In the genomic region with DNA sequence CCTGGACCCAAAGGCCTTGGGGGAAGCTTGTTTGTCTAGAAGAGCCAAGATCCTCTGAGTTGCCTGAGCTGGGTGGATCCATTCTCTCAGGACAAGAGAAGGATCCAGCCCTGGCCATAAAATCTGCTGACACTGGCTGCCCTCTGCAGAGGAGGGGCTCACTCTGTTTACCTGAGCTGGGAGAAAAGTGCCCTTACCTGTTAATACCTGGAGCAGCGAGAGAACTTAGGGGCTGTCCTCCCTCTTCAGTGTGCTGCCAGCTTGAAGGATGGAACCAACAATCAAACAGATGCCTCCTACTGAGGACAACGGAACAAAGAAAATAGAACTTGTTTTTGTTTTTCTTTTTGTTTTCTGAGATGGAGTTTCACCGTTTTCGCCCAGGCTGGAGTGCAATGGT, we compare ENCODE assay signal across 22 cellular contexts. TPM values are rescaled to one million over a fixed set of nuclear protein-coding genes. Genes with fewer than 3 reads are reported as not detected.
DNase-seq lines count a peak whose midpoint lies in the region; ATAC-seq and TF ChIP-seq lines count a peak whose summit lies in the region.
"Had no signal": no experiment of that assay in that cellular context is flagged by ENCODE, and none has a peak within 500 bp of the region (broad histone marks: within the 10 kb centered on the region; RNA-seq: fewer than 3 reads in every experiment).

No MANE protein-coding gene starts in this region.

- TF ChIP-seq CTCF in RWPE2 (IDR thresholded peaks at IDR 0.05; ENCODE audit: poor library complexity, severe bottlenecking): no peak
- TF ChIP-seq CTCF in left lung (IDR thresholded peaks at IDR 0.05): no peak
- no peak for TF ChIP-seq CTCF in thoracic aorta (IDR thresholded peaks at IDR 0.05)
- TF ChIP-seq CTCF in MM.1S (IDR thresholded peaks at IDR 0.05; ENCODE audit: low read length): no peak
- no peak for TF ChIP-seq CTCF in colonic mucosa (IDR thresholded peaks at IDR 0.05)

- H3K79me2 ChIP-seq in MM.1S (ENCODE audit: low read length): no peaks in the 10 kb centered on the region

- H3K4me3 ChIP-seq in RWPE2 (ENCODE audit: severe bottlenecking): no peak overlapping the region
- H3K4me3 ChIP-seq in left lung: no peak overlapping the region
- no peak overlapping the region for H3K4me3 ChIP-seq in thoracic aorta
- no peak overlapping the region for H3K4me3 ChIP-seq in MM.1S (ENCODE audit: low read length)
- no peak overlapping the region for H3K4me3 ChIP-seq in colonic mucosa
- H3K4me3 ChIP-seq: GM12878, GM23248, HAP-1, MG63, SJSA1 had no signal

- H3F3A ChIP-seq in MM.1S (ENCODE audit: insufficient read depth, low read length): no peaks in the 10 kb centered on the region

- ATAC-seq in RWPE2 (ENCODE audit: low read depth) (no peak), left lung (peak; percentile 9), thoracic aorta (ENCODE audit: insufficient number of reproducible peaks, low FRiP score, low read depth) (no peak), HG02759 (IDR thresholded peaks at IDR 0.05; ENCODE audit: unreplicated experiment) (no peak)
- ATAC-seq: GM12878 had no signal

- H3K9me3 ChIP-seq in RWPE2 (ENCODE audit: severe bottlenecking) (peaks cover 3% of the 10 kb centered on the region), left lung (no peaks in the 10 kb centered on the region), thoracic aorta (no peaks in the 10 kb centered on the region), MM.1S (replicated peaks; ENCODE audit: insufficient read depth, low read length) (no peaks in the 10 kb centered on the region), colonic mucosa (no peaks in the 10 kb centered on the region)
- H3K9me3 ChIP-seq: Caco-2, HAP-1 had no signal

- intact Hi-C loops in left lung (cut with DNase I): no loop called here
- intact Hi-C loops in colonic mucosa (cut with DNase I): no loop called here

- H3K9me2 ChIP-seq in MM.1S (replicated peaks; ENCODE audit: insufficient read depth, low read length): no peaks in the 10 kb centered on the region

- H3K27ac ChIP-seq in RWPE2 (ENCODE audit: poor library complexity, severe bottlenecking): no peak overlapping the region
- H3K27ac ChIP-seq in left lung: no peak overlapping the region
- peak overlapping the region; percentile 58 to 60 for H3K27ac ChIP-seq in thoracic aorta
- no peak overlapping the region for H3K27ac ChIP-seq in MM.1S (ENCODE audit: low read length)
- no peak overlapping the region for H3K27ac ChIP-seq in colonic mucosa
- H3K27ac ChIP-seq: GM23248, SJSA1 had no signal

- H4K20me1 ChIP-seq in MM.1S (ENCODE audit: insufficient read depth, low read length): no peaks in the 10 kb centered on the region

- no peak overlapping the region for H2AFZ ChIP-seq in MM.1S (ENCODE audit: low read length)
- H2AFZ ChIP-seq: GM23248 had no signal

- H3K4me2 ChIP-seq in MM.1S (ENCODE audit: low read depth, low read length): no peak overlapping the region

- H3K4me1 ChIP-seq in RWPE2 (ENCODE audit: insufficient read depth, poor library complexity, severe bottlenecking): peaks cover 46% of the 10 kb centered on the region
- peaks cover 4 to 33% of the 10 kb centered on the region in 2 donors for H3K4me1 ChIP-seq in left lung
- H3K4me1 ChIP-seq in thoracic aorta (ENCODE audit: control insufficient read depth in 1 of 2, low read depth in 2 of 2): peaks cover 20 to 44% of the 10 kb centered on the region in 2 donors
- H3K4me1 ChIP-seq in MM.1S (ENCODE audit: low read length): no peaks in the 10 kb centered on the region
- H3K4me1 ChIP-seq in colonic mucosa: no peaks in the 10 kb centered on the region
- H3K4me1 ChIP-seq: HAP-1 had no signal

- H3K27me3 ChIP-seq in RWPE2 (ENCODE audit: insufficient read depth, poor library complexity, severe bottlenecking) (no peaks in the 10 kb centered on the region), left lung (peaks cover 0 to 18% of the 10 kb centered on the region in 2 donors), thoracic aorta (replicated peaks; ENCODE audit: insufficient read depth) (no peaks in the 10 kb centered on the region), MM.1S (replicated peaks; ENCODE audit: insufficient read depth, low read length) (peaks cover 70% of the 10 kb centered on the region), colonic mucosa (no peaks in the 10 kb centered on the region)
- H3K27me3 ChIP-seq: MG63, SJSA1 had no signal

- H3K9ac ChIP-seq in MM.1S (ENCODE audit: low read length) (no peak overlapping the region), colonic mucosa (ENCODE audit: low read depth in 2 of 2, low read length in 2 of 2) (no peak overlapping the region)
- H3K9ac ChIP-seq: GM23248 had no signal

- peak; percentile 59 for DNase-seq in NCI-H510A (lab: John Stamatoyannopoulos, UW)
- DNase-seq in RWPE2 (ENCODE audit: low spot score): peak; percentile 9
- no peak for DNase-seq in left lung
- DNase-seq in thoracic aorta (ENCODE audit: low spot score): no peak
- DNase-seq in NCI-H2081 treated with DMSO at 0.1 percent for 48 hours (lab: John Stamatoyannopoulos, UW): no peak
- no peak for DNase-seq in MM.1S
- DNase-seq in colonic mucosa: no peak
- DNase-seq: Caco-2; CD4-positive, alpha-beta T cell; DMS 273 treated with DMSO at 0.1 percent for 48 hours; DND-41; GM23248; Karpas-422; MG63; NCI-H1048; NCI-H1417 treated with DMSO at 0.1 percent for 48 hours; NCI-H187; NCI-H748 treated with DMSO at 0.1 percent for 48 hours had no signal

- H3K36me3 ChIP-seq in RWPE2 (ENCODE audit: low read depth): no peaks in the 10 kb centered on the region
- no peaks in the 10 kb centered on the region for H3K36me3 ChIP-seq in left lung
- H3K36me3 ChIP-seq in thoracic aorta: no peaks in the 10 kb centered on the region
- no peaks in the 10 kb centered on the region for H3K36me3 ChIP-seq in MM.1S (replicated peaks; ENCODE audit: insufficient read depth, low read length)
- no peaks in the 10 kb centered on the region for H3K36me3 ChIP-seq in colonic mucosa
- H3K36me3 ChIP-seq: HAP-1, SJSA1 had no signal

RNA-seq across cellular contexts. Expression of gene KRT7, which starts 7.3 kb away (rescaled TPM):
- total RNA-seq in left lung (1,000 to 10,000 TPM; 1,945 to 1,968 TPM), thoracic aorta (100 to 1,000 TPM in 1 of 2 donors, 10 to 100 TPM in 1; 24.1 to 105 TPM), colonic mucosa (1 to 10 TPM; 2.1 to 4.0 TPM)
- total RNA-seq: CD4-positive, alpha-beta T cell had no signal

RNA-seq across cellular contexts. Expression of gene KRT80, which starts 33.9 kb away (rescaled TPM):
- total RNA-seq in left lung (10 to 100 TPM; 27.6 to 30.1 TPM), thoracic aorta (under 1 TPM; 0.21 to 0.41 TPM), colonic mucosa (1 to 10 TPM in 1 of 2 donors, under 1 TPM in 1; 0.66 to 4.9 TPM)
- total RNA-seq: CD4-positive, alpha-beta T cell; GM12878 had no signal

RNA-seq across cellular contexts. Expression of gene KRT86, which starts 48.7 kb away (rescaled TPM):
- 1 to 10 TPM in 1 of 2 donors, under 1 TPM in 1; 0.97 to 1.7 TPM for total RNA-seq in left lung
- total RNA-seq in thoracic aorta: 1 to 10 TPM in 1 of 2 donors, not detected in 1; 9.3 TPM
- total RNA-seq in colonic mucosa: under 1 TPM in 1 of 2 donors, not detected in 1; 0.16 TPM
- total RNA-seq: Caco-2; CD4-positive, alpha-beta T cell had no signal

Comparison
In these comparisons a context has a peak if more than half of its experiments do, and no peak if none do; other contexts are left out.
1. DNase-seq: peak in NCI-H510A (single experiment) and RWPE2 (single experiment); none in left lung (0 of 2), thoracic aorta (single experiment), NCI-H2081 treated with DMSO at 0.1 percent for 48 hours (single experiment), MM.1S (single experiment) and colonic mucosa (single experiment).
2. H3K27ac ChIP-seq: peak in thoracic aorta (2 of 2); none in RWPE2 (single experiment), left lung (0 of 2), MM.1S (single experiment) and colonic mucosa (single experiment).
3. RNA of gene KRT7, which starts 7.3 kb away (total RNA-seq): 1,945 to 1,968 TPM in left lung; 24.1 to 105 TPM in thoracic aorta and 2.1 to 4.0 TPM in colonic mucosa; every median in the first group is over 10 times any median in the second.
4. RNA of gene KRT80, which starts 33.9 kb away (total RNA-seq): 27.6 to 30.1 TPM in left lung; 0.66 to 4.9 TPM in colonic mucosa and 0.21 to 0.41 TPM in thoracic aorta; every median in the first group is over 4 times any median in the second.